In genomic region chr1:235160965-235161684, GRCh38 we compare ENCODE assay signal across 1 cellular context.
TF ChIP-seq lines count a peak whose summit lies in the region.

Gene RBM34 (minus strand): TSS chr1:235161250. CDS start chr1:235161226, 24 bp downstream.

TF ChIP-seq in K562, 482 proteins besides CTCF, POLR2A, EP300 and RAD21 (continued from another document):
- TF ChIP-seq TCF7 (IDR thresholded peaks at IDR 0.05; ENCODE audit: borderline replicate concordance) (no peak), ZNF280A (IDR thresholded peaks at IDR 0.05; ENCODE audit: low read depth, partially characterized antibody) (no peak), DDX20 (tag; IDR thresholded peaks at IDR 0.05; ENCODE audit: low read depth) (no peak), E4F1 (CRISPR knock-in tag; IDR thresholded peaks at IDR 0.05; ENCODE audit: borderline replicate concordance) (no peak), NBN (IDR thresholded peaks at IDR 0.05; ENCODE audit: low read depth) (peak; percentile 75), TAL1 (IDR thresholded peaks at IDR 0.05) (peak; percentile 27), ZNF785 (CRISPR knock-in tag; IDR thresholded peaks at IDR 0.05) (no peak), FOXA3 (CRISPR knock-in tag; conservative IDR thresholded peaks at IDR 0.05 in 1 of 2, IDR thresholded peaks at IDR 0.05 in 1 of 2) (peak; percentile 57 to 80; a peak in 3 of 4 replicates), ETS2 (tag; IDR thresholded peaks at IDR 0.05; ENCODE audit: borderline replicate concordance, poor library complexity, severe bottlenecking) (no peak), AFF4 (CRISPR knock-in tag; IDR thresholded peaks at IDR 0.05) (peak; percentile 74), CEBPZ (IDR thresholded peaks at IDR 0.05; ENCODE audit: borderline replicate concordance, low read depth, low read length) (peak; percentile 6; the same call in 1 of the 2 replicates), ARID2 (IDR thresholded peaks at IDR 0.05) (no peak; the same call in 1 of the 2 replicates), HMGN3 (IDR thresholded peaks at IDR 0.05; ENCODE audit: borderline replicate concordance, extremely low read depth, insufficient read length, low read depth, low read length) (peak; percentile 90), UBTF (IDR thresholded peaks at IDR 0.05; ENCODE audit: borderline replicate concordance in 1 of 2, low read depth in 2 of 2, low read length in 2 of 2) (peak; percentile 62 to 68; a peak in 1 of 4 replicates), ZNF143 (CRISPR knock-in tag; IDR thresholded peaks at IDR 0.05) (no peak), SRSF1 (IDR thresholded peaks at IDR 0.05; ENCODE audit: low read depth, low read length) (no peak), C11orf30 (IDR thresholded peaks at IDR 0.05; ENCODE audit: low read depth) (peak; percentile 78), HMG20A (CRISPR knock-in tag; conservative IDR thresholded peaks at IDR 0.05) (no peak), U2AF1 (optimal IDR thresholded peaks at IDR 0.05; ENCODE audit: low read depth, low read length) (no peak), CCNT2 (IDR thresholded peaks at IDR 0.05; ENCODE audit: borderline replicate concordance, extremely low read depth, insufficient read length, low read depth, low read length) (peak; percentile 74), MEIS2 (IDR thresholded peaks at IDR 0.05; ENCODE audit: partially characterized antibody) (no peak), ERF (CRISPR knock-in tag; IDR thresholded peaks at IDR 0.05) (peak; percentile 93), SNIP1 (IDR thresholded peaks at IDR 0.05; ENCODE audit: low read depth) (no peak), HOMEZ (CRISPR knock-in tag; IDR thresholded peaks at IDR 0.05) (peak; percentile 47; the same call in 1 of the 2 replicates), NR2C1 (IDR thresholded peaks at IDR 0.05) (no peak), NR2C1 (tag; IDR thresholded peaks at IDR 0.05) (no peak; the same call in 1 of the 2 replicates), SUPT5H (IDR thresholded peaks at IDR 0.05) (peak; percentile 99), ZNF766 (CRISPR knock-in tag; conservative IDR thresholded peaks at IDR 0.05) (peak; percentile 73; the same call in 1 of the 2 replicates), SRSF7 (optimal IDR thresholded peaks at IDR 0.05; ENCODE audit: low read depth, low read length) (no peak), BACH1 (tag; IDR thresholded peaks at IDR 0.05) (no peak; the same call in 1 of the 2 replicates), ZNF764 (CRISPR knock-in tag; IDR thresholded peaks at IDR 0.05; ENCODE audit: low read depth) (no peak), ILK (tag; IDR thresholded peaks at IDR 0.05; ENCODE audit: borderline replicate concordance, low read depth) (no peak), KLF6 (CRISPR knock-in tag; IDR thresholded peaks at IDR 0.05; ENCODE audit: borderline replicate concordance) (no peak), NR0B1 (IDR thresholded peaks at IDR 0.05; ENCODE audit: partially characterized antibody) (no peak), PATZ1 (CRISPR knock-in tag; IDR thresholded peaks at IDR 0.05; ENCODE audit: borderline replicate concordance) (0 out of 2 replicates have a peak, but pooled peaks have one; percentile 57), ZNF280B (CRISPR knock-in tag; IDR thresholded peaks at IDR 0.05) (no peak), ILF3 (IDR thresholded peaks at IDR 0.05; ENCODE audit: borderline replicate concordance) (no peak), ELF1 (tag; IDR thresholded peaks at IDR 0.05) (peak; percentile 100), HIVEP1 (CRISPR knock-in tag; IDR thresholded peaks at IDR 0.05) (no peak)
